Comparison of ENCODE assay signal across 8 cellular contexts in genomic region chr12:121805171-121805687, GRCh38. TPM values are rescaled to one million over a fixed set of nuclear protein-coding genes. Genes with fewer than 3 reads are reported as not detected.
DNase-seq lines count a peak whose midpoint lies in the region; ATAC-seq, FAIRE-seq and TF ChIP-seq lines count a peak whose summit lies in the region.

No MANE protein-coding gene starts in this region.

- peaks cover 6% of the 10 kb centered on the region; the same call in 1 of the 2 replicates for H3F3A ChIP-seq in Loucy (ENCODE audit: low read depth)

- no peak for TF ChIP-seq EP300 in K562 (IDR thresholded peaks at IDR 0.05; ENCODE audit: low read length)

- POLR2A ChIA-PET in CD8-positive, alpha-beta T cell (lab: Charles Lee): interaction anchor here (0.8 to 20.5 kb wide), 2 partner anchors 15 to 30 kb away, joined by 3 to 1016 read pairs; partner anchors contain the start of genes RHOF and SETD1B
- POLR2A ChIA-PET in K562 (lab: Yijun Ruan, JAX): interaction anchor here (1.0 to 12.1 kb wide), 3 partner anchors 10 to 17 kb away, joined by 3 to 194 read pairs (median 4); partner anchors contain the start of gene RHOF

- peak overlapping the region; percentile 97 for H3K27ac Mint-ChIP-seq in CD8-positive, alpha-beta T cell

- peak overlapping the region; percentile 79 for H3K9ac ChIP-seq in Loucy (ENCODE audit: low read depth, low read length, poor library complexity, severe bottlenecking)
- peak overlapping the region; percentile 79 to 92 for H3K9ac ChIP-seq in K562 (ENCODE audit: insufficient read depth in 1 of 2, low read depth in 2 of 2, low read length in 2 of 2)

- H3K27ac ChIP-seq in CD8-positive, alpha-beta T cell (ENCODE audit: low read depth, low read length): peak overlapping the region; percentile 71
- H3K27ac ChIP-seq in K562 (ENCODE audit: extremely low read depth, low read depth, low read length): peak overlapping the region; percentile 99
- peak overlapping the region; percentile 100 for H3K27ac ChIP-seq in left lung
- H3K27ac ChIP-seq in thymus (ENCODE audit: low read depth): peak overlapping the region; percentile 100

- H3K27me3 Mint-ChIP-seq in CD8-positive, alpha-beta T cell (ENCODE audit: low read depth): no peaks in the 10 kb centered on the region

- peak in 1 of 7 experiments; percentile 30 for DNase-seq in CD8-positive, alpha-beta T cell
- DNase-seq in K562 (ENCODE audit: extremely low read depth in 1 of 4, low spot score in 3 of 4): no peak
- DNase-seq in left lung: peak; percentile 40 to 80
- DNase-seq in A172 (ENCODE audit: low spot score): no peak
- no peak for DNase-seq in NCI-H526 treated with DMSO at 0.1 percent for 48 hours (lab: John Stamatoyannopoulos, UW)

- FAIRE-seq in K562 (lab: Jason Lieb, UNC): no peak

- TF ChIP-seq CTCF in CD8-positive, alpha-beta T cell (IDR thresholded peaks at IDR 0.05): no peak
- no peak for TF ChIP-seq CTCF in Loucy (conservative IDR thresholded peaks at IDR 0.05; ENCODE audit: low read length)
- TF ChIP-seq CTCF in K562 (IDR thresholded peaks at IDR 0.05 in 2 of 3, conservative IDR thresholded peaks at IDR 0.05 in 1 of 3; ENCODE audit: insufficient read depth in 2 of 3, low read depth in 1 of 3, low read length in 3 of 3): no peak
- no peak for TF ChIP-seq CTCF in left lung (IDR thresholded peaks at IDR 0.05)

- no peaks in the 10 kb centered on the region for H3K9me1 ChIP-seq in K562 (ENCODE audit: control insufficient read depth, insufficient read depth, low read length)

- BruUV-seq in K562 (replicated peaks; lab: Mats Ljungman, UMichigan): no TSS peak

- H3K9me2 ChIP-seq in Loucy (replicated peaks; ENCODE audit: low read depth, low read length): no peaks in the 10 kb centered on the region

- peak overlapping the region; percentile 89 for H3K4me3 Mint-ChIP-seq in CD8-positive, alpha-beta T cell

- H3K4me2 ChIP-seq in Loucy (ENCODE audit: low read depth, low read length, poor library complexity, severe bottlenecking): peak overlapping the region; percentile 75
- H3K4me2 ChIP-seq in K562 (ENCODE audit: insufficient read depth, low read length): peak overlapping the region; percentile 84

- H3K4me1 Mint-ChIP-seq in CD8-positive, alpha-beta T cell (ENCODE audit: low read depth): peaks cover 23% of the 10 kb centered on the region

- H4K20me1 ChIP-seq in Loucy (ENCODE audit: insufficient read depth, low read length, poor library complexity, severe bottlenecking): peaks cover 29% of the 10 kb centered on the region
- H4K20me1 ChIP-seq in K562 (replicated peaks; ENCODE audit: control insufficient read depth, insufficient read depth, low read length): 0 out of 2 replicates have a peak, but pooled peaks cover 3% of the 10 kb centered on the region

- H3K36me3 Mint-ChIP-seq in CD8-positive, alpha-beta T cell: peaks cover 51% of the 10 kb centered on the region

- ATAC-seq in CD8-positive, alpha-beta T cell: no peak
- ATAC-seq in K562: no peak
- no peak for ATAC-seq in left lung
- ATAC-seq in HG03565 (IDR thresholded peaks at IDR 0.05; ENCODE audit: unreplicated experiment): no peak

- H2AFZ ChIP-seq in Loucy (ENCODE audit: low read length) (no peak overlapping the region), K562 (ENCODE audit: low read depth, low read length) (peak overlapping the region; percentile 56)

- H3K4me3 ChIP-seq in CD8-positive, alpha-beta T cell (ENCODE audit: low read depth, low read length): peak overlapping the region; percentile 80
- H3K4me3 ChIP-seq in Loucy (ENCODE audit: low read length, poor library complexity, severe bottlenecking) (peak overlapping the region; percentile 79), K562 (peak overlapping the region; percentile 80), left lung (peak overlapping the region; percentile 69 to 86), thymus (ENCODE audit: low read length) (peak overlapping the region; percentile 100)

- H3K79me2 ChIP-seq in Loucy (ENCODE audit: insufficient read depth, low read length): peaks cover 85% of the 10 kb centered on the region
- H3K79me2 ChIP-seq in K562 (ENCODE audit: control insufficient read depth, insufficient read depth, low read length): peaks cover 83% of the 10 kb centered on the region

- no peaks in the 10 kb centered on the region for H3K9me3 ChIP-seq in CD8-positive, alpha-beta T cell (ENCODE audit: low read length)
- no peaks in the 10 kb centered on the region for H3K9me3 ChIP-seq in Loucy (ENCODE audit: insufficient read depth, low read depth, low read length)
- no peaks in the 10 kb centered on the region for H3K9me3 ChIP-seq in K562 (replicated peaks; ENCODE audit: control insufficient read depth, insufficient read depth, low read depth, low read length)
- no peaks in the 10 kb centered on the region for H3K9me3 ChIP-seq in left lung
- H3K9me3 ChIP-seq in thymus (ENCODE audit: control insufficient read depth): no peaks in the 10 kb centered on the region

- in situ Hi-C loops in K562 (cut with MboI): no loop called here

- CTCF ChIA-PET in CD8-positive, alpha-beta T cell (lab: Charles Lee): interaction anchor here (0.6 to 45.9 kb wide), 2 partner anchors 19 to 20 kb away, joined by 3 to 2042 read pairs; partner anchors contain the start of genes RHOF and SETD1B
- CTCF ChIA-PET in K562 (lab: Yijun Ruan, JAX; ENCODE audit: low intra/inter-chr PET ratio): no interaction called here

- H3K27me3 ChIP-seq in CD8-positive, alpha-beta T cell (ENCODE audit: insufficient read depth, low read length): no peaks in the 10 kb centered on the region
- H3K27me3 ChIP-seq in Loucy (ENCODE audit: insufficient read depth, low read length, poor library complexity, severe bottlenecking): peaks cover 6% of the 10 kb centered on the region
- H3K27me3 ChIP-seq in K562 (ENCODE audit: control insufficient read depth in 2 of 2, insufficient read depth in 2 of 2, low read length in 2 of 2): no peaks in the 10 kb centered on the region
- H3K27me3 ChIP-seq in left lung: no peaks in the 10 kb centered on the region
- H3K27me3 ChIP-seq in thymus (ENCODE audit: control insufficient read depth, insufficient read depth): no peaks in the 10 kb centered on the region

- no peaks in the 10 kb centered on the region for H3K9me3 Mint-ChIP-seq in CD8-positive, alpha-beta T cell

- H3K4me1 ChIP-seq in CD8-positive, alpha-beta T cell (ENCODE audit: insufficient read depth, low read length): peaks cover 22% of the 10 kb centered on the region
- H3K4me1 ChIP-seq in Loucy (ENCODE audit: insufficient read depth, low read length, poor library complexity, severe bottlenecking) (peaks cover 25% of the 10 kb centered on the region), K562 (replicated peaks in 1 of 2; ENCODE audit: control insufficient read depth in 2 of 2, insufficient read depth in 2 of 2, low read length in 2 of 2) (peaks cover 9 to 56% of the 10 kb centered on the region in 2 experiments; a peak in 4 of 5 replicates), left lung (peaks cover 14 to 47% of the 10 kb centered on the region in 2 donors), thymus (ENCODE audit: control insufficient read depth, insufficient read depth, low read length) (peaks cover 20% of the 10 kb centered on the region)

- no peak for TF ChIP-seq POLR2A in K562 (conservative IDR thresholded peaks at IDR 0.05)

- H3K36me3 ChIP-seq in CD8-positive, alpha-beta T cell (ENCODE audit: insufficient read depth, low read length): peaks cover 19% of the 10 kb centered on the region
- H3K36me3 ChIP-seq in Loucy (ENCODE audit: insufficient read depth, low read length): peaks cover 12% of the 10 kb centered on the region; the same call in 1 of the 2 replicates
- H3K36me3 ChIP-seq in K562 (ENCODE audit: control insufficient read depth, insufficient read depth, low read length): peaks cover 45% of the 10 kb centered on the region
- H3K36me3 ChIP-seq in left lung: peaks cover 0 to 26% of the 10 kb centered on the region in 2 donors
- H3K36me3 ChIP-seq in thymus (ENCODE audit: control insufficient read depth, insufficient read depth): peaks cover 36% of the 10 kb centered on the region

- intact Hi-C loops in CD8-positive, alpha-beta T cell (cut with DNase I, micrococcal nuclease): no loop called here
- intact Hi-C loops in K562 (cut with micrococcal nuclease) (no loop called here), left lung (cut with DNase I) (no loop called here)

- WGBS in K562 (ENCODE audit: insufficient coverage, low coverage, missing lambda C conversion rate): under 1% methylated on average over 22 of the region's 32 CpGs
- under 1% methylated on average over 32 of the region's 32 CpGs for WGBS in thymus

- no peak for TF ChIP-seq RAD21 in K562 (CRISPR knock-in tag; conservative IDR thresholded peaks at IDR 0.05 in 1 of 2, IDR thresholded peaks at IDR 0.05 in 1 of 2)

RNA-seq across cellular contexts. Expression of gene SETD1B, which starts 1.4 kb away (rescaled TPM):
- total RNA-seq in CD8-positive, alpha-beta T cell: 100 to 1,000 TPM; 181 to 190 TPM
- total RNA-seq in K562 (2011; cell fraction: chromatin; rRNA removed; ENCODE audit: low replicate concordance): 15.2 and 26.5 TPM in 2 replicates
- 12.8 and 13.4 TPM in 2 replicates for total RNA-seq in K562 (2011; cell fraction: nucleolus; rRNA removed)
- 10.8 and 11.7 TPM in 2 replicates for total RNA-seq in K562 (2011; cell fraction: nucleoplasm; rRNA removed)
- total RNA-seq in K562 (2014; rRNA removed) (2.9 and 4.7 TPM in 2 replicates), K562 (2014; rRNA removed; fragmentation: Illumina TruSeq; extraction: Trizol) (0.99 and 1.4 TPM in 2 replicates), K562 (2015; rRNA removed; fragmentation: Illumina TruSeq; extraction: Trizol) (2.1 and 3.1 TPM in 2 replicates), K562 (2021) (23.6 and 26.6 TPM in 2 replicates), left lung (10 to 100 TPM; 18.9 to 23.4 TPM)
- polyA plus RNA-seq in K562 (2011; rRNA removed) (0.77 and 1.1 TPM in 2 replicates), K562 (2014; fragmentation: Illumina TruSeq; extraction: Trizol) (6.1 and 10.6 TPM in 2 replicates), K562 (2014; fragmentation: Nextera tagmentation; extraction: Ambion mirVana) (1 to 10 TPM in 1 of 2 experiments, under 1 TPM in 1; 0.48 to 2.3 TPM), K562 (2014; rRNA removed) (6.9 and 7.1 TPM in 2 replicates), thymus (11.8 TPM)
- polyA plus RNA-seq in K562 (2011; cell fraction: cytosol; rRNA removed): 0.75 and 1.0 TPM in 2 replicates
- polyA plus RNA-seq in K562 (2011; cell fraction: nucleus; rRNA removed): 4.0 and 7.0 TPM in 2 replicates
- polyA plus RNA-seq in K562 (2012): 8.4 and 8.6 TPM in 2 replicates
- 1.2 and 1.3 TPM in 2 replicates for polyA minus RNA-seq in K562 (2011; rRNA and poly(A)+ RNA removed)
- 5.6 and 7.3 TPM in 2 replicates for polyA minus RNA-seq in K562 (2011; cell fraction: cytosol; rRNA and poly(A)+ RNA removed)
- polyA minus RNA-seq in K562 (2011; cell fraction: nucleus; rRNA and poly(A)+ RNA removed): 2.8 and 3.1 TPM in 2 replicates
- total RNA-seq in A172 (2014; rRNA removed; shearing (Covaris generic)): 1.9 and 2.4 TPM in 2 replicates

RNA-seq across cellular contexts. Expression of gene RHOF, which starts 11.7 kb away (rescaled TPM):
- 100 to 1,000 TPM; 185 TPM for total RNA-seq in CD8-positive, alpha-beta T cell
- 78.6 and 99.1 TPM in 2 replicates for total RNA-seq in K562 (2011; cell fraction: chromatin; rRNA removed; ENCODE audit: low replicate concordance)
- total RNA-seq in K562 (2011; cell fraction: nucleolus; rRNA removed): 34.0 and 38.0 TPM in 2 replicates
- total RNA-seq in K562 (2011; cell fraction: nucleoplasm; rRNA removed): 43.6 and 46.6 TPM in 2 replicates
- total RNA-seq in K562 (2014; rRNA removed): 3.5 and 3.9 TPM in 2 replicates
- total RNA-seq in K562 (2014; rRNA removed; fragmentation: Illumina TruSeq; extraction: Trizol): 3.1 and 3.9 TPM in 2 replicates
- total RNA-seq in K562 (2015; rRNA removed; fragmentation: Illumina TruSeq; extraction: Trizol): 4.3 and 4.8 TPM in 2 replicates
- 10.1 and 10.4 TPM in 2 replicates for total RNA-seq in K562 (2021)
- 4.0 and 6.3 TPM in 2 replicates for polyA plus RNA-seq in K562 (2011; rRNA removed)
- 1.2 and 2.6 TPM in 2 replicates for polyA plus RNA-seq in K562 (2011; cell fraction: cytosol; rRNA removed)
- 21.6 and 23.6 TPM in 2 replicates for polyA plus RNA-seq in K562 (2011; cell fraction: nucleus; rRNA removed)
- 3.9 and 4.4 TPM in 2 replicates for polyA plus RNA-seq in K562 (2012)
- 4.3 and 5.4 TPM in 2 replicates for polyA plus RNA-seq in K562 (2014; fragmentation: Illumina TruSeq; extraction: Trizol)
- under 1 TPM; 0.13 to 0.45 TPM for polyA plus RNA-seq in K562 (2014; fragmentation: Nextera tagmentation; extraction: Ambion mirVana)
- 8.8 and 9.5 TPM in 2 replicates for polyA plus RNA-seq in K562 (2014; rRNA removed)
- 3.8 and 8.5 TPM in 2 replicates for polyA minus RNA-seq in K562 (2011; rRNA and poly(A)+ RNA removed)
- 2.6 and 4.0 TPM in 2 replicates for polyA minus RNA-seq in K562 (2011; cell fraction: cytosol; rRNA and poly(A)+ RNA removed)
- polyA minus RNA-seq in K562 (2011; cell fraction: nucleus; rRNA and poly(A)+ RNA removed): 19.9 and 31.2 TPM in 2 replicates
- 10 to 100 TPM; 37.6 to 48.3 TPM for total RNA-seq in left lung
- polyA plus RNA-seq in thymus: 12.9 TPM
- total RNA-seq in A172 (2014; rRNA removed; shearing (Covaris generic)): 1.8 and 2.7 TPM in 2 replicates

RNA-seq across cellular contexts. Expression of gene HPD, which starts 53.4 kb away (rescaled TPM):
- total RNA-seq in CD8-positive, alpha-beta T cell: not detected
- total RNA-seq in K562 (2011; cell fraction: chromatin; rRNA removed; ENCODE audit: low replicate concordance): 0.53 TPM in 1 of 2 replicates, not detected in the other
- total RNA-seq in K562 (2011; cell fraction: nucleolus; rRNA removed): 0.33 TPM in 1 of 2 replicates, not detected in the other
- not detected in 2 replicates for total RNA-seq in K562 (2011; cell fraction: nucleoplasm; rRNA removed)
- total RNA-seq in K562 (2014; rRNA removed) (0.23 TPM in 1 of 2 replicates, not detected in the other), K562 (2014; rRNA removed; fragmentation: Illumina TruSeq; extraction: Trizol) (not detected in 2 replicates), K562 (2015; rRNA removed; fragmentation: Illumina TruSeq; extraction: Trizol) (not detected in 2 replicates), K562 (2021) (0.29 TPM in 2 replicates), left lung (1 to 10 TPM in 1 of 2 donors, under 1 TPM in 1; 0.85 to 2.1 TPM)
- polyA plus RNA-seq in K562 (2011; rRNA removed) (0.06 TPM in 1 of 2 replicates, not detected in the other), K562 (2014; fragmentation: Illumina TruSeq; extraction: Trizol) (not detected in 2 replicates), K562 (2014; fragmentation: Nextera tagmentation; extraction: Ambion mirVana) (under 1 TPM; 0.07 TPM), K562 (2014; rRNA removed) (0.09 TPM in 1 of 2 replicates, not detected in the other), thymus (0.87 TPM)
- polyA plus RNA-seq in K562 (2011; cell fraction: cytosol; rRNA removed): 0.04 and 0.18 TPM in 2 replicates
- polyA plus RNA-seq in K562 (2011; cell fraction: nucleus; rRNA removed): not detected in 2 replicates
- 0.08 and 0.36 TPM in 2 replicates for polyA plus RNA-seq in K562 (2012)
- 0.53 TPM in 1 of 2 replicates, not detected in the other for polyA minus RNA-seq in K562 (2011; rRNA and poly(A)+ RNA removed)
- not detected in 2 replicates for polyA minus RNA-seq in K562 (2011; cell fraction: cytosol; rRNA and poly(A)+ RNA removed)
- polyA minus RNA-seq in K562 (2011; cell fraction: nucleus; rRNA and poly(A)+ RNA removed): not detected in 2 replicates
- total RNA-seq in A172 (2014; rRNA removed; shearing (Covaris generic)): 0.12 and 1.2 TPM in 2 replicates

Comparison
In these comparisons a context has a peak if more than half of its experiments do, and no peak if none do; other contexts are left out.
1. DNase-seq: peak in left lung (2 of 2); none in K562 (0 of 4), A172 (single experiment) and NCI-H526 treated with DMSO at 0.1 percent for 48 hours (single experiment).
2. RNA of gene SETD1B, which starts 1.4 kb away (total RNA-seq): 181 to 190 TPM in CD8-positive, alpha-beta T cell; 18.9 to 23.4 TPM in left lung, 0.99 to 26.6 TPM in K562 and 1.9 to 2.4 TPM in A172; every median in the first group is over 4 times any median in the second.
3. Peak in every context shown above with its lines, with median percentiles within 50 percentile points of each other: H3K27ac ChIP-seq and H3K4me3 ChIP-seq.